16 cellular contexts compared by ENCODE assay signal in the genomic region with DNA sequence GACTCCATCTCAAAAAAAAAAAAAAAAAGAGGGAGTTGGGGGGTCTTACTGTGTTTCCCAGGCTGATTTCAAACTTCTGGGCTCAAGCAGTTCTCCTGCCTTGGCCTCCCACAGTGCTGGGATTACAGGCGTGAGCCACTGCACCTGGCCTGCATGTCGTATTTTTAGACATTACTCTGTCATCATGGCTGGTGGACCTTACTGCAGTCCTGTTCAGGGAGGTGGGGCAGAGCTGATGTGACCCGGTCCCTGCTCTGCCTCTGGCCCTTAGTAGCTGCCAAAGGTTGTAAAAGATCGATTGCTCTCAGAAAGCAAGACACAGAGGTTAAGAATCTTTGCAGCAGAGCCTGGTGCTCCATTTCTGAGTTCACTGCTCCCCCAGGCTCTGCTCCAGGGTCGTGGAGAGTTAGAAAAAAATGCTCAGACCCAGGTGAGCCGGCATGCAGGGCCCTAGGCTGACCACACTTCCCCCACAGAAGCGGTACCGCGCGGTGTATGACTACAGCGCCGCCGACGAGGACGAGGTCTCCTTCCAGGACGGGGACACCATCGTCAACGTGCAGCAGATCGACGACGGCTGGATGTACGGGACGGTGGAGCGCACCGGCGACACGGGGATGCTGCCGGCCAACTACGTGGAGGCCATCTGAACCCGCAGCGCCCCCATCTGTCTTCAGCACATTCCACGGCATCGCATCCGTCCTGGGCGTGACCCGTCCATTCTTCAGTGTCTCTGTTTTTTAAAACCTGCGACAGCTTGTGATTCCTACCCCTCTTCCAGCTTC. TPM values are rescaled to one million over a fixed set of nuclear protein-coding genes. Genes with fewer than 3 reads are reported as not detected.
A peak's percentile ranks its signal among the peaks of the same experiment; 100 is the strongest.
DNase-seq lines count a peak whose midpoint lies in the region; ATAC-seq and TF ChIP-seq lines count a peak whose summit lies in the region.
"Had no signal": no experiment of that assay in that cellular context is flagged by ENCODE, and none has a peak within 500 bp of the region (broad histone marks: within the 10 kb centered on the region; RNA-seq: fewer than 3 reads in every experiment).

No MANE protein-coding gene starts in this region.

- peak overlapping the region; percentile 29 for H3K27ac ChIP-seq in cingulate gyrus (ENCODE audit: low read depth, low read length)
- H3K27ac ChIP-seq: BLaER1 had no signal

- no peaks in the 10 kb centered on the region; the same call in 1 of the 2 replicates for H3K9me3 Mint-ChIP-seq in HFFc6
- no peaks in the 10 kb centered on the region for H3K9me3 Mint-ChIP-seq in nephron progenitor cell
- H3K9me3 Mint-ChIP-seq: mesothelial cell of epicardium had no signal

- DNase-seq in D341Med (ENCODE audit: low spot score) (peak; percentile 58), HFFc6 (no peak), nephron progenitor cell (no peak), middle frontal gyrus (ENCODE audit: extremely low spot score, low spot score) (no peak), SW480 (ENCODE audit: low spot score) (no peak)
- DNase-seq: activated CD4-positive, alpha-beta T cell treated with anti-CD3 and anti-CD28 coated beads for 4 hours; activated gamma-delta T cell treated with Interleukin-2 at 50 U/mL for 16 hours; hypothalamus had no signal

- TF ChIP-seq CTCF in HFFc6 (IDR thresholded peaks at IDR 0.05) (0 out of 2 replicates have a peak, but pooled peaks have one; percentile 26), nephron progenitor cell (IDR thresholded peaks at IDR 0.05) (no peak)

- H3K27ac Mint-ChIP-seq in HFFc6 (peak overlapping the region; percentile 21; the same call in 1 of the 2 replicates), nephron progenitor cell (peak overlapping the region; percentile 83)
- H3K27ac Mint-ChIP-seq: mesothelial cell of epicardium had no signal

- H3K36me3 Mint-ChIP-seq in HFFc6 (ENCODE audit: low read depth) (peaks cover 48% of the 10 kb centered on the region), nephron progenitor cell (ENCODE audit: low read depth) (peaks cover 38% of the 10 kb centered on the region)

- H3K27me3 Mint-ChIP-seq in HFFc6 (ENCODE audit: insufficient read depth) (peaks cover 37% of the 10 kb centered on the region), nephron progenitor cell (ENCODE audit: low read depth, poor library complexity) (no peaks in the 10 kb centered on the region)

- peaks cover 35% of the 10 kb centered on the region for H3K4me1 Mint-ChIP-seq in HFFc6 (ENCODE audit: low read depth)
- peaks cover 40% of the 10 kb centered on the region for H3K4me1 Mint-ChIP-seq in nephron progenitor cell

- ATAC-seq in GM19023 (IDR thresholded peaks at IDR 0.05; ENCODE audit: unreplicated experiment) (no peak), GM21390 (IDR thresholded peaks at IDR 0.05; ENCODE audit: unreplicated experiment) (no peak)
- ATAC-seq: esophagus mucosa had no signal

- H3K4me3 Mint-ChIP-seq in HFFc6, result no peak overlapping the region
- H3K4me3 Mint-ChIP-seq in nephron progenitor cell, result no peak overlapping the region
- H3K4me3 Mint-ChIP-seq: mesothelial cell of epicardium had no signal

RNA-seq across cellular contexts. Expression of a gene that starts 48.5 kb away (rescaled TPM):
- total RNA-seq in HFFc6 (2021; fragmentation: NEBNext Ultra II Directional; extraction: Animal tissue kit (Norgen Biotek cat#: 25700)), result 100 to 1,000 TPM; 428 to 517 (median 484) TPM

RNA-seq across cellular contexts. Expression of a gene that starts 48.9 kb away (rescaled TPM):
- total RNA-seq in HFFc6 (2021; fragmentation: NEBNext Ultra II Directional; extraction: Animal tissue kit (Norgen Biotek cat#: 25700)), result not detected
- total RNA-seq: esophagus mucosa, H4, mesothelial cell of epicardium, posterior vena cava had no signal
